In the genomic region with DNA sequence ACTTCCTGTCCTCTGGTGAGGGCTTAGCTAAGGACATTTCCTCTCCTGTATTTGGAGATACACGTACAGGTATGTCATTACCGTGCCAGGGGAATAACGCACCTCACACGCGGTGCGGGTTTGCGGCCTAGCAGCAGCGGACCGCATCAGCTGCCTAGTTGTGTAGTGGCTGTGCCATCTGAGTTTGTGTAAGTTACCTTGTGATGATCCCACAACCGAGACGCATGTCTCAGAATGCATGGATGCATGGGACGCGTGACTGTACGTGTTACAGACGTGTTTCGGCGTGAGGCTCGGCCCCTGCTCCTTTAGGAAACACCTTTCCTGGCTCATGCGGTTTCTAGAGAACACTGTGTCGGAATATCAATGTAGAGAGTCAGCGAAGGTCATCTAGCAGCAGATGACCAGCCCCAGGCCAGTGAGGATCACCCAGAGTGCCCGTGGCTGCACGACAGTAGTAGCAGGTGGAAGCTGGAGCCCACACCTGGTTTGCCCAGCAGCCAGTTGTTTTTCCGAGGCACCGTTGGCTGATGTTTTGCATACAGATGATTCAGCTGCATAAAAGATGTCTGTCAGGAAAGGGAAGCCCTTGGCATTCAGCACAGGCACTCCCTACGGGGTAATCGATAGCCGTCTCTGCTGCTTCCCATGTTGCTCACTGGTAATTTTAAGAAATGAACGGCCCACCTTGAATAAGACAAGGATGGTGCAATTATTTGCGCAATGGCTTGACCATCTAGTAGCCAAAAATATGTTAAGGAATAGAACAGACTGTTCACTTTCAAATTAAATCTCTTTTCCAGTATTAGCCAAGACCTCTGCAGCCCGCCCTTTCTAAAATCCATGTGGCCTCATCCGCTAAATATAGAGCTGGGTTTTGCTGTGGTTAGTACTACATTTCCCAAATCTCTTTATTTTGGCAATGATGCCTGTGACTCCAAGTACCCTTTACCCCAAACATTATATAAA, we compare ENCODE assay signal across 8 cellular contexts. TPM values are rescaled to one million over a fixed set of nuclear protein-coding genes. Genes with fewer than 3 reads are reported as not detected.
DNase-seq lines count a peak whose midpoint lies in the region; ATAC-seq and TF ChIP-seq lines count a peak whose summit lies in the region.

No MANE protein-coding gene starts in this region.

- H3K36me3 ChIP-seq in ES-I3 (ENCODE audit: insufficient read depth, low read length): no peaks in the 10 kb centered on the region
- no peaks in the 10 kb centered on the region for H3K36me3 ChIP-seq in SU-DHL-6 (ENCODE audit: low read length)
- H3K36me3 ChIP-seq in neutrophil: no peaks in the 10 kb centered on the region

- no peaks in the 10 kb centered on the region for H3K9me2 ChIP-seq in SU-DHL-6 (replicated peaks; ENCODE audit: insufficient read depth, low read length)

- peak; percentile 12 for ATAC-seq in HG03108 (IDR thresholded peaks at IDR 0.05; ENCODE audit: unreplicated experiment)
- ATAC-seq in GM19452 (IDR thresholded peaks at IDR 0.05; ENCODE audit: unreplicated experiment): no peak
- ATAC-seq in HG03378 (IDR thresholded peaks at IDR 0.05; ENCODE audit: unreplicated experiment): no peak

- no peak overlapping the region for H3K27ac ChIP-seq in SU-DHL-6 (ENCODE audit: low read depth, low read length)
- H3K27ac ChIP-seq in neutrophil: peak overlapping the region; percentile 73

- H3K9ac ChIP-seq in ES-I3 (ENCODE audit: low read depth, low read length) (peak overlapping the region; percentile 73), SU-DHL-6 (ENCODE audit: low read length) (peak overlapping the region; percentile 71)

- no peaks in the 10 kb centered on the region for H4K20me1 ChIP-seq in SU-DHL-6 (ENCODE audit: low read depth, low read length)

- H3K27me3 ChIP-seq in SU-DHL-6 (ENCODE audit: low read length) (no peaks in the 10 kb centered on the region), neutrophil (no peaks in the 10 kb centered on the region)

- peak overlapping the region; percentile 65 for H3K4me2 ChIP-seq in SU-DHL-6 (ENCODE audit: low read depth, low read length, poor library complexity, severe bottlenecking)

- H3K9me3 ChIP-seq in ES-I3 (ENCODE audit: control insufficient read depth, insufficient read depth, low read length) (no peaks in the 10 kb centered on the region), SU-DHL-6 (ENCODE audit: insufficient read depth, low read length) (no peaks in the 10 kb centered on the region), neutrophil (no peaks in the 10 kb centered on the region)

- H2AFZ ChIP-seq in SU-DHL-6 (ENCODE audit: low read depth, low read length, severe bottlenecking): peak overlapping the region; percentile 99

- H3K4me3 ChIP-seq in SU-DHL-6 (ENCODE audit: insufficient read depth, low read length, poor library complexity, severe bottlenecking) (peak overlapping the region; percentile 87), fibroblast of mammary gland (ENCODE audit: control insufficient read depth, low read depth, low read length) (peak overlapping the region; percentile 77), neutrophil (ENCODE audit: low read depth in 1 of 2, low read length in 1 of 2) (peak overlapping the region; percentile 92 to 93)

- no peaks in the 10 kb centered on the region for H3F3A ChIP-seq in SU-DHL-6 (ENCODE audit: insufficient read depth)

- H3K79me2 ChIP-seq in SU-DHL-6 (ENCODE audit: insufficient read depth, low read length): no peaks in the 10 kb centered on the region

- peak; percentile 91 for DNase-seq in fibroblast of mammary gland (ENCODE audit: low read depth)
- DNase-seq in HT-29 (ENCODE audit: low spot score): no peak

- no peak for TF ChIP-seq CTCF in SU-DHL-6 (IDR thresholded peaks at IDR 0.05; ENCODE audit: insufficient read depth, low read length, poor library complexity, severe bottlenecking)
- no peak for TF ChIP-seq CTCF in fibroblast of mammary gland (conservative IDR thresholded peaks at IDR 0.05; ENCODE audit: control insufficient read depth, insufficient read depth, low read depth, low read length)
- TF ChIP-seq CTCF in neutrophil (IDR thresholded peaks at IDR 0.05): no peak

- H3K4me1 ChIP-seq in ES-I3 (ENCODE audit: insufficient read depth, low read length): peaks cover 2% of the 10 kb centered on the region
- H3K4me1 ChIP-seq in neutrophil (ENCODE audit: control insufficient read depth in 1 of 2, insufficient read depth in 1 of 2, low read depth in 1 of 2, low read length in 1 of 2): peaks cover 41 to 51% of the 10 kb centered on the region in 2 experiments

RNA-seq across cellular contexts. Expression of a gene that starts 1.0 kb away (rescaled TPM):
- total RNA-seq in HT-29 (2014; rRNA removed; shearing (Covaris generic)): 0.18 and 0.47 TPM in 2 replicates
